14 cellular contexts compared by ENCODE assay signal in genomic region chr21:25191141-25191540, GRCh38.
DNase-seq lines count a peak whose midpoint lies in the region; ATAC-seq lines count a peak whose summit lies in the region.
"Had no signal": no experiment of that assay in that cellular context is flagged by ENCODE, and none has a peak within 500 bp of the region (broad histone marks: within the 10 kb centered on the region; RNA-seq: fewer than 3 reads in every experiment).

No MANE protein-coding gene starts in this region.

- no peak for DNase-seq in stimulated activated naive B cell treated with anti-CD40 and anti-IgM and Interleukin-4, amounts not matched to agents 10 μg/mL and 1 μg/mL and 100 μg/mL, for 72 hours
- DNase-seq in KBM-7 (no peak), sciatic nerve (ENCODE audit: low spot score) (no peak), GDM1 (lab: John Stamatoyannopoulos, UW) (no peak)
- no peak for DNase-seq in activated CD4-positive, alpha-beta T cell treated with anti-CD3 and anti-CD28 coated beads, Interleukin-2, amount 50 U/mL, for 48 hours
- DNase-seq: activated CD8-positive, alpha-beta memory T cell treated with anti-CD3 and anti-CD28 coated beads, Interleukin-2, amount 50 U/mL, for 4 hours; HCEC 1CT; NCI-H1417; NCI-H524; small intestine; trophoblast cell had no signal

- ATAC-seq in GM18907 (IDR thresholded peaks at IDR 0.05; ENCODE audit: unreplicated experiment) (peak; percentile 59), GM21786 (IDR thresholded peaks at IDR 0.05; ENCODE audit: unreplicated experiment) (peak; percentile 53), HG03196 (IDR thresholded peaks at IDR 0.05; ENCODE audit: unreplicated experiment) (peak; percentile 55), sciatic nerve (no peak)
- peak; percentile 41 for ATAC-seq in stimulated activated naive B cell treated with anti-CD40 and anti-IgM and Interleukin-4, amounts not matched to agents 10 μg/mL and 1 μg/mL and 100 μg/mL, for 72 hours (replicated peaks)

- in situ Hi-C loops in KBM-7 (cut with MboI; ENCODE audit: low pct_unique_long_range_greater_than_20kb, low sequenced_read_pairs) = no loop called here

- H3K4me1 Mint-ChIP-seq in stimulated activated naive B cell treated with anti-CD40 and anti-IgM and Interleukin-4, amounts not matched to agents 10 μg/mL and 1 μg/mL and 100 μg/mL, for 72 hours = peaks cover 14 to 43% of the 10 kb centered on the region in 2 donors

- peaks cover 6 to 19% of the 10 kb centered on the region in 2 donors for H3K36me3 Mint-ChIP-seq in stimulated activated naive B cell treated with anti-CD40 and anti-IgM and Interleukin-4, amounts not matched to agents 10 μg/mL and 1 μg/mL and 100 μg/mL, for 72 hours

- no peak overlapping the region for H3K4me3 Mint-ChIP-seq in stimulated activated naive B cell treated with anti-CD40 and anti-IgM and Interleukin-4, amounts not matched to agents 10 μg/mL and 1 μg/mL and 100 μg/mL, for 72 hours

- no peaks in the 10 kb centered on the region for H3K27me3 Mint-ChIP-seq in stimulated activated naive B cell treated with anti-CD40 and anti-IgM and Interleukin-4, amounts not matched to agents 10 μg/mL and 1 μg/mL and 100 μg/mL, for 72 hours

- intact Hi-C loops in sciatic nerve (cut with DNase I) = no loop called here

- no peak overlapping the region for H3K27ac Mint-ChIP-seq in stimulated activated naive B cell treated with anti-CD40 and anti-IgM and Interleukin-4, amounts not matched to agents 10 μg/mL and 1 μg/mL and 100 μg/mL, for 72 hours

- peaks cover 0 to 4% of the 10 kb centered on the region in 2 donors for H3K9me3 Mint-ChIP-seq in stimulated activated naive B cell treated with anti-CD40 and anti-IgM and Interleukin-4, amounts not matched to agents 10 μg/mL and 1 μg/mL and 100 μg/mL, for 72 hours
